8 cellular contexts compared by ENCODE assay signal in genomic region chr13:38348890-38349289, GRCh38. TPM values are rescaled to one million over a fixed set of nuclear protein-coding genes. Genes with fewer than 3 reads are reported as not detected.
DNase-seq lines count a peak whose midpoint lies in the region; ATAC-seq and TF ChIP-seq lines count a peak whose summit lies in the region.

No MANE protein-coding gene starts in this region.

- H3K79me2 ChIP-seq in DOHH2 (ENCODE audit: control insufficient read depth, low read length) (peaks cover 37% of the 10 kb centered on the region), fibroblast of lung (ENCODE audit: control insufficient read depth, insufficient read depth, low read length) (peaks cover 29% of the 10 kb centered on the region)

- no peaks in the 10 kb centered on the region for H3K9me2 ChIP-seq in DOHH2 (replicated peaks; ENCODE audit: control insufficient read depth, low read length)

- H3K4me2 ChIP-seq in DOHH2 (ENCODE audit: low read length) (peak overlapping the region; percentile 63), fibroblast of lung (ENCODE audit: extremely low read depth, insufficient read depth, low read length) (peak overlapping the region; percentile 55)

- H3K27ac ChIP-seq in DOHH2 (ENCODE audit: low read depth, low read length) (no peak overlapping the region), fibroblast of lung (ENCODE audit: insufficient read depth, low read length) (peak overlapping the region; percentile 37), neutrophil (peak overlapping the region; percentile 80), aorta (ENCODE audit: low read depth in 1 of 2, low read length in 2 of 2) (peak overlapping the region in 1 of 2 donors; percentile 67)

- peak overlapping the region; percentile 32 for H2AFZ ChIP-seq in fibroblast of lung (ENCODE audit: low read length)

- WGBS in aorta, 2 donors: 0 to 1% methylated on average over 11 of the region's 11 CpGs

- peak; percentile 12 for ATAC-seq in GM21447 (IDR thresholded peaks at IDR 0.05; ENCODE audit: unreplicated experiment)
- ATAC-seq in aorta (ENCODE audit: low FRiP score): no peak

- H3K27me3 ChIP-seq in DOHH2 (ENCODE audit: control insufficient read depth, low read length): no peaks in the 10 kb centered on the region
- no peaks in the 10 kb centered on the region for H3K27me3 ChIP-seq in fibroblast of lung (ENCODE audit: control insufficient read depth, insufficient read depth, low read length)
- H3K27me3 ChIP-seq in neutrophil: peaks cover 16% of the 10 kb centered on the region
- H3K27me3 ChIP-seq in aorta (ENCODE audit: control insufficient read depth in 1 of 2, insufficient read depth in 2 of 2, low read length in 1 of 2): no peaks in the 10 kb centered on the region

- H3K4me1 ChIP-seq in DOHH2 (ENCODE audit: control insufficient read depth, low read length): peaks cover 20% of the 10 kb centered on the region
- peaks cover 2% of the 10 kb centered on the region for H3K4me1 ChIP-seq in fibroblast of lung (ENCODE audit: control insufficient read depth, extremely low read depth, insufficient read depth, low read length)
- peaks cover 16 to 19% of the 10 kb centered on the region in 2 experiments for H3K4me1 ChIP-seq in neutrophil (ENCODE audit: control insufficient read depth in 1 of 2, insufficient read depth in 1 of 2, low read depth in 1 of 2, low read length in 1 of 2)
- peaks cover 1 to 5% of the 10 kb centered on the region in 2 donors for H3K4me1 ChIP-seq in aorta (ENCODE audit: control insufficient read depth in 1 of 2, insufficient read depth in 2 of 2, low read length in 2 of 2)

- peak overlapping the region; percentile 95 for H3K4me3 ChIP-seq in DOHH2 (ENCODE audit: low read length)
- H3K4me3 ChIP-seq in fibroblast of lung (replicated peaks in 1 of 4; ENCODE audit: control extremely low read depth in 1 of 4, insufficient read depth in 1 of 4, low read depth in 3 of 4, low read length in 4 of 4): peak overlapping the region; percentile 56 to 94 (median 92)
- H3K4me3 ChIP-seq in neutrophil (ENCODE audit: low read depth in 1 of 2, low read length in 1 of 2): peak overlapping the region; percentile 78
- H3K4me3 ChIP-seq in aorta (ENCODE audit: low read length in 2 of 2): peak overlapping the region; percentile 90 to 97

- no peaks in the 10 kb centered on the region for H4K20me1 ChIP-seq in DOHH2 (ENCODE audit: control insufficient read depth, insufficient read depth, low read depth, low read length)
- no peaks in the 10 kb centered on the region for H4K20me1 ChIP-seq in fibroblast of lung (ENCODE audit: control insufficient read depth, extremely low read depth, insufficient read depth, low read length)

- H3K9ac ChIP-seq in fibroblast of lung (ENCODE audit: insufficient read depth, low read length): peak overlapping the region; percentile 51

- H3K36me3 ChIP-seq in DOHH2 (ENCODE audit: control insufficient read depth, low read length) (peaks cover 31% of the 10 kb centered on the region), fibroblast of lung (ENCODE audit: control insufficient read depth, insufficient read depth, low read length) (no peaks in the 10 kb centered on the region), neutrophil (no peaks in the 10 kb centered on the region), aorta (ENCODE audit: control insufficient read depth in 1 of 2, insufficient read depth in 2 of 2, low read length in 1 of 2) (no peaks in the 10 kb centered on the region)

- no peaks in the 10 kb centered on the region for H3K9me3 ChIP-seq in DOHH2 (ENCODE audit: control insufficient read depth, insufficient read depth, low read length)
- no peaks in the 10 kb centered on the region for H3K9me3 ChIP-seq in fibroblast of lung (ENCODE audit: control insufficient read depth, insufficient read depth, low read depth, low read length)
- no peaks in the 10 kb centered on the region for H3K9me3 ChIP-seq in neutrophil
- H3K9me3 ChIP-seq in aorta (ENCODE audit: control insufficient read depth, low read length): no peaks in the 10 kb centered on the region

- H3F3A ChIP-seq in DOHH2 (ENCODE audit: control insufficient read depth, insufficient read depth): no peaks in the 10 kb centered on the region

- intact Hi-C loops in aorta (cut with DNase I): no loop called here

- DNase-seq in HT1080 (ENCODE audit: low read depth): peak; percentile 21
- peak; percentile 7 to 31 for DNase-seq in activated CD4-positive, alpha-beta T cell treated with anti-CD3 and anti-CD28 coated beads, Interleukin-2, amount 50 U/mL, for 48 hours
- DNase-seq in fibroblast of lung (ENCODE audit: low read depth in 2 of 2): peak in 1 of 2 donors; percentile 53
- DNase-seq in aorta: no peak
- DNase-seq in NCI-H526 treated with DMSO at 0.1 percent for 48 hours (lab: John Stamatoyannopoulos, UW): no peak

- TF ChIP-seq CTCF in DOHH2 (IDR thresholded peaks at IDR 0.05; ENCODE audit: low read depth, low read length, poor library complexity, severe bottlenecking): no peak
- no peak for TF ChIP-seq CTCF in fibroblast of lung (conservative IDR thresholded peaks at IDR 0.05 in 1 of 2, IDR thresholded peaks at IDR 0.05 in 1 of 2; ENCODE audit: low read depth in 1 of 2, low read length in 2 of 2)
- no peak for TF ChIP-seq CTCF in neutrophil (IDR thresholded peaks at IDR 0.05)

RNA-seq across cellular contexts. Expression of gene UFM1, which starts 0.8 kb away (rescaled TPM):
- total RNA-seq in HT1080 (2014; rRNA removed; shearing (Covaris generic)): 29.3 and 33.5 TPM in 2 replicates
- polyA plus RNA-seq in HT1080 (2015; cell fraction: cytosol; rRNA removed): 49.3 and 56.4 TPM in 2 replicates
- 74.5 and 78.4 TPM in 2 replicates for polyA plus RNA-seq in HT1080 (2015; cell fraction: nucleus; rRNA removed)
- total RNA-seq in fibroblast of lung: 83.6 and 83.7 TPM in 2 replicates
- 71.8 and 98.3 TPM in 2 replicates for polyA plus RNA-seq in fibroblast of lung
- polyA plus RNA-seq in fibroblast of lung (2012): 42.8 and 59.4 TPM in 2 replicates
- 2.5 and 4.5 TPM in 2 replicates for polyA minus RNA-seq in fibroblast of lung (ENCODE audit: low replicate concordance)
- total RNA-seq in aorta: 10 to 100 TPM; 53.8 to 70.2 TPM
- 10 to 100 TPM; 35.1 to 58.7 TPM for polyA plus RNA-seq in aorta

Comparison
In these comparisons a context has a peak if more than half of its experiments do, and no peak if none do; other contexts are left out.
1. DNase-seq: peak in HT1080 (single experiment) and activated CD4-positive, alpha-beta T cell treated with anti-CD3 and anti-CD28 coated beads, Interleukin-2, amount 50 U/mL, for 48 hours (2 of 2); none in aorta (0 of 2) and NCI-H526 treated with DMSO at 0.1 percent for 48 hours (single experiment).
2. Peak in every context shown above with its lines, with median percentiles within 50 percentile points of each other: H3K4me3 ChIP-seq.